ENCODE assay signal across 25 cellular contexts in genomic region chr16:3662601-3663000, GRCh38. TPM values are rescaled to one million over a fixed set of nuclear protein-coding genes. Genes with fewer than 3 reads are reported as not detected.
DNase-seq lines count a peak whose midpoint lies in the region; ATAC-seq, FAIRE-seq and TF ChIP-seq lines count a peak whose summit lies in the region.
"Had no signal": no experiment of that assay in that cellular context is flagged by ENCODE, and none has a peak within 500 bp of the region (broad histone marks: within the 10 kb centered on the region; RNA-seq: fewer than 3 reads in every experiment).

No MANE protein-coding gene starts in this region.

- no peak for TF ChIP-seq POLR2A in K562 (conservative IDR thresholded peaks at IDR 0.05)

- no peak overlapping the region for H3K4me2 ChIP-seq in K562 (ENCODE audit: insufficient read depth, low read length)
- no peak overlapping the region for H3K4me2 ChIP-seq in neuronal stem cell (ENCODE audit: insufficient read depth, low read length, poor library complexity, severe bottlenecking)

- intact Hi-C loops in activated CD4-positive, alpha-beta memory T cell treated with anti-CD3 and anti-CD28 coated beads for 36 hours (cut with micrococcal nuclease), result no loop called here
- intact Hi-C loops in K562 (cut with micrococcal nuclease), result no loop called here

- H3K4me1 Mint-ChIP-seq in activated CD4-positive, alpha-beta memory T cell treated with anti-CD3 and anti-CD28 coated beads for 36 hours (ENCODE audit: low read depth), result peaks cover 24% of the 10 kb centered on the region
- H3K4me1 Mint-ChIP-seq in activated CD4-positive, alpha-beta memory T cell treated with anti-CD3 and anti-CD28 coated beads, Interleukin-2, amount 10 ng/mL, durations not matched to agents 7 days and 5 days, result peaks cover 27% of the 10 kb centered on the region
- H3K4me1 Mint-ChIP-seq: CD14-positive monocyte had no signal

- FAIRE-seq in K562 (lab: Jason Lieb, UNC), result no peak
- FAIRE-seq: GM18507 had no signal

- H4K91ac ChIP-seq in neuronal stem cell (ENCODE audit: low read depth, low read length, poor library complexity), result no peak overlapping the region

- H3K9me3 Mint-ChIP-seq in activated CD4-positive, alpha-beta memory T cell treated with anti-CD3 and anti-CD28 coated beads for 36 hours, result no peaks in the 10 kb centered on the region
- no peaks in the 10 kb centered on the region for H3K9me3 Mint-ChIP-seq in activated CD4-positive, alpha-beta memory T cell treated with anti-CD3 and anti-CD28 coated beads, Interleukin-2, amount 10 ng/mL, durations not matched to agents 7 days and 5 days
- H3K9me3 Mint-ChIP-seq: CD8-positive, alpha-beta memory T cell had no signal

- H3K9ac ChIP-seq in K562 (ENCODE audit: insufficient read depth in 1 of 2, low read depth in 2 of 2, low read length in 2 of 2), result peak overlapping the region in 1 of 2 experiments; percentile 67; a peak in 1 of 4 replicates
- no peak overlapping the region for H3K9ac ChIP-seq in neuronal stem cell (ENCODE audit: low read depth, low read length, poor library complexity)

- TF ChIP-seq EP300 in K562 (IDR thresholded peaks at IDR 0.05; ENCODE audit: low read length), result no peak

- TF ChIP-seq CTCF in 22Rv1 (IDR thresholded peaks at IDR 0.05), result no peak
- TF ChIP-seq CTCF in K562 (IDR thresholded peaks at IDR 0.05 in 2 of 3, conservative IDR thresholded peaks at IDR 0.05 in 1 of 3; ENCODE audit: insufficient read depth in 2 of 3, low read depth in 1 of 3, low read length in 3 of 3), result no peak

- WGBS in K562 (ENCODE audit: insufficient coverage, low coverage, missing lambda C conversion rate), result 94% methylated on average over 17 of the region's 17 CpGs
- no CpG with 5 or more reads among the region's 17 CpGs for WGBS in neuronal stem cell (ENCODE audit: extremely low coverage in 2 of 2, insufficient read length in 2 of 2, insufficient replicate concordance in 1 of 2), 2 donors

- no peaks in the 10 kb centered on the region for H4K20me1 ChIP-seq in K562 (replicated peaks; ENCODE audit: control insufficient read depth, insufficient read depth, low read length)

- H3K27me3 ChIP-seq in K562 (ENCODE audit: control insufficient read depth in 2 of 2, insufficient read depth in 2 of 2, low read length in 2 of 2) (no peaks in the 10 kb centered on the region), neuronal stem cell (ENCODE audit: control insufficient read depth in 3 of 3, insufficient read depth in 3 of 3, low read depth in 1 of 3, low read length in 3 of 3) (no peaks in the 10 kb centered on the region)
- H3K27me3 ChIP-seq: BE2C had no signal

- H3K36me3 Mint-ChIP-seq in activated CD4-positive, alpha-beta memory T cell treated with anti-CD3 and anti-CD28 coated beads for 36 hours, result peaks cover 40% of the 10 kb centered on the region
- peaks cover 47% of the 10 kb centered on the region for H3K36me3 Mint-ChIP-seq in activated CD4-positive, alpha-beta memory T cell treated with anti-CD3 and anti-CD28 coated beads, Interleukin-2, amount 10 ng/mL, durations not matched to agents 7 days and 5 days (ENCODE audit: low read depth)

- peak overlapping the region; percentile 6 for H3K27ac Mint-ChIP-seq in activated CD4-positive, alpha-beta memory T cell treated with anti-CD3 and anti-CD28 coated beads for 36 hours
- no peak overlapping the region for H3K27ac Mint-ChIP-seq in activated CD4-positive, alpha-beta memory T cell treated with anti-CD3 and anti-CD28 coated beads, Interleukin-2, amount 10 ng/mL, durations not matched to agents 7 days and 5 days

- H3K27ac ChIP-seq in 22Rv1 (0 out of 2 replicates have a peak overlapping the region, but pooled peaks have one; percentile 1), K562 (ENCODE audit: extremely low read depth, low read depth, low read length) (no peak overlapping the region), neuronal stem cell (replicated peaks; ENCODE audit: low read length) (no peak overlapping the region)
- H3K27ac ChIP-seq: SK-N-MC had no signal

- no peak overlapping the region for H2BK15ac ChIP-seq in neuronal stem cell (ENCODE audit: low read length)

- POLR2A ChIA-PET in activated CD4-positive, alpha-beta memory T cell treated with anti-CD3 and anti-CD28 coated beads for 36 hours (lab: Charles Lee), result interaction anchor here (0.6 to 1.1 kb wide), 2 partner anchors 9 to 548 kb away, joined by 3 to 4 read pairs; no protein-coding TSS in a partner anchor
- POLR2A ChIA-PET in activated CD4-positive, alpha-beta memory T cell treated with anti-CD3 and anti-CD28 coated beads, Interleukin-2, amount 10 ng/mL, durations not matched to agents 7 days and 5 days (lab: Charles Lee), result no interaction called here
- POLR2A ChIA-PET in K562 (lab: Yijun Ruan, JAX), result interaction anchor here (0.5 to 1.2 kb wide), 5 partner anchors 9 to 77 kb away, joined by 3 to 8 read pairs (median 4); no protein-coding TSS in a partner anchor

- BruUV-seq in K562 (replicated peaks; lab: Mats Ljungman, UMichigan), result no TSS peak

- H3K79me2 ChIP-seq in K562 (ENCODE audit: control insufficient read depth, insufficient read depth, low read length), result no peaks in the 10 kb centered on the region

- H3K4me1 ChIP-seq in K562 (replicated peaks in 1 of 2; ENCODE audit: control insufficient read depth in 2 of 2, insufficient read depth in 2 of 2, low read length in 2 of 2) (peaks cover 0 to 5% of the 10 kb centered on the region in 2 experiments; a peak in 2 of 5 replicates), neuronal stem cell (ENCODE audit: control insufficient read depth in 2 of 2, insufficient read depth in 1 of 2, low read depth in 1 of 2, low read length in 2 of 2) (no peaks in the 10 kb centered on the region)
- H3K4me1 ChIP-seq: BE2C had no signal

- H3K4me3 Mint-ChIP-seq in activated CD4-positive, alpha-beta memory T cell treated with anti-CD3 and anti-CD28 coated beads for 36 hours, result no peak overlapping the region
- no peak overlapping the region for H3K4me3 Mint-ChIP-seq in activated CD4-positive, alpha-beta memory T cell treated with anti-CD3 and anti-CD28 coated beads, Interleukin-2, amount 10 ng/mL, durations not matched to agents 7 days and 5 days
- H3K4me3 Mint-ChIP-seq: CD14-positive monocyte; CD8-positive, alpha-beta memory T cell had no signal

- no peak for TF ChIP-seq RAD21 in K562 (CRISPR knock-in tag; conservative IDR thresholded peaks at IDR 0.05 in 1 of 2, IDR thresholded peaks at IDR 0.05 in 1 of 2)

- H2BK5ac ChIP-seq in neuronal stem cell (ENCODE audit: low read length), result peak overlapping the region; percentile 1

- no peak overlapping the region for H3K4me3 ChIP-seq in K562
- H3K4me3 ChIP-seq in neuronal stem cell (ENCODE audit: low read length in 2 of 2), result no peak overlapping the region
- H3K4me3 ChIP-seq: SK-N-MC had no signal

- peaks cover 3% of the 10 kb centered on the region for H3K79me1 ChIP-seq in neuronal stem cell (ENCODE audit: low read depth, low read length)

- H3K23ac ChIP-seq in neuronal stem cell (ENCODE audit: low read depth, low read length, poor library complexity), result peak overlapping the region; percentile 65

- ATAC-seq in K562, result no peak

- H4K8ac ChIP-seq in neuronal stem cell (ENCODE audit: low read depth, low read length), result no peak overlapping the region

- no peak overlapping the region for H2BK12ac ChIP-seq in neuronal stem cell (ENCODE audit: low read length)

- H3K9me3 ChIP-seq in K562 (replicated peaks; ENCODE audit: control insufficient read depth, insufficient read depth, low read depth, low read length) (no peaks in the 10 kb centered on the region), neuronal stem cell (replicated peaks in 1 of 2; ENCODE audit: control insufficient read depth in 2 of 2, insufficient read depth in 1 of 2, low read depth in 1 of 2, low read length in 2 of 2) (no peaks in the 10 kb centered on the region)
- H3K9me3 ChIP-seq: BE2C had no signal

- DNase-seq in activated CD4-positive, alpha-beta memory T cell treated with anti-CD3 and anti-CD28 coated beads for 36 hours, result no peak
- DNase-seq in activated CD4-positive, alpha-beta memory T cell treated with anti-CD3 and anti-CD28 coated beads, Interleukin-2, amount 10 ng/mL, durations not matched to agents 7 days and 5 days, result no peak
- DNase-seq in K562 (ENCODE audit: extremely low read depth in 1 of 4, low spot score in 3 of 4) (no peak), neuronal stem cell (ENCODE audit: low spot score) (no peak), COLO668 (lab: John Stamatoyannopoulos, UW; ENCODE audit: unreplicated experiment) (no peak), SIG-M5 treated with dmso at 0.1 percent for 504 hours (lab: John Stamatoyannopoulos, UW; ENCODE audit: unreplicated experiment) (no peak)
- DNase-seq: 8988T; ACHN; BE2C; Calu3; CD8-positive, alpha-beta memory T cell; DMS153; DND-41; H7; KG1; MM.1S; NCI-H2029 treated with DMSO at 0.1 percent for 48 hours; NCI-H2227 treated with DMSO at 0.1 percent for 48 hours; NCI-H526 treated with DMSO at 0.1 percent for 48 hours; RPMI8226; SHP77 treated with DMSO at 0.1 percent for 48 hours had no signal

- H3K27me3 Mint-ChIP-seq in activated CD4-positive, alpha-beta memory T cell treated with anti-CD3 and anti-CD28 coated beads for 36 hours, result no peaks in the 10 kb centered on the region
- no peaks in the 10 kb centered on the region for H3K27me3 Mint-ChIP-seq in activated CD4-positive, alpha-beta memory T cell treated with anti-CD3 and anti-CD28 coated beads, Interleukin-2, amount 10 ng/mL, durations not matched to agents 7 days and 5 days
- H3K27me3 Mint-ChIP-seq: CD8-positive, alpha-beta memory T cell had no signal

- H3K18ac ChIP-seq in neuronal stem cell (ENCODE audit: low read length), result no peak overlapping the region

- no peak overlapping the region for H2AK5ac ChIP-seq in neuronal stem cell (ENCODE audit: low read depth, low read length)

- in situ Hi-C loops in K562 (cut with MboI), result no loop called here

- CTCF ChIA-PET in activated CD4-positive, alpha-beta memory T cell treated with anti-CD3 and anti-CD28 coated beads for 36 hours (lab: Charles Lee), result no interaction called here
- CTCF ChIA-PET in activated CD4-positive, alpha-beta memory T cell treated with anti-CD3 and anti-CD28 coated beads, Interleukin-2, amount 10 ng/mL, durations not matched to agents 7 days and 5 days (lab: Charles Lee), result no interaction called here
- CTCF ChIA-PET in K562 (lab: Yijun Ruan, JAX; ENCODE audit: low intra/inter-chr PET ratio), result no interaction called here

- H2BK120ac ChIP-seq in neuronal stem cell (ENCODE audit: low read depth, low read length), result no peak overlapping the region

- H3K36me3 ChIP-seq in K562 (ENCODE audit: control insufficient read depth, insufficient read depth, low read length), result peaks cover 96% of the 10 kb centered on the region; the same call in 2 of the 3 replicates
- H3K36me3 ChIP-seq in neuronal stem cell (replicated peaks in 1 of 2; ENCODE audit: control insufficient read depth in 2 of 2, insufficient read depth in 2 of 2, low read length in 2 of 2), result peaks cover 54 to 96% of the 10 kb centered on the region in 2 donors

- no peaks in the 10 kb centered on the region for H3K9me1 ChIP-seq in K562 (ENCODE audit: control insufficient read depth, insufficient read depth, low read length)

- H3K14ac ChIP-seq in neuronal stem cell (ENCODE audit: low read length), result peak overlapping the region; percentile 56

- H2AFZ ChIP-seq in K562 (ENCODE audit: low read depth, low read length) (no peak overlapping the region), neuronal stem cell (ENCODE audit: low read length) (no peak overlapping the region)

- no peak overlapping the region for H3K4ac ChIP-seq in neuronal stem cell (ENCODE audit: low read length)

RNA-seq across cellular contexts. Expression of gene DNASE1, which starts 8.1 kb away (rescaled TPM):
- total RNA-seq in activated CD4-positive, alpha-beta memory T cell treated with anti-CD3 and anti-CD28 coated beads for 36 hours, result 10 to 100 TPM; 11.4 to 14.3 TPM
- total RNA-seq in activated CD4-positive, alpha-beta memory T cell treated with anti-CD3 and anti-CD28 coated beads, Interleukin-2, amount 10 ng/mL, durations not matched to agents 7 days and 5 days, result 10 to 100 TPM; 32.8 to 35.8 TPM
- total RNA-seq in K562 (2011; cell fraction: chromatin; rRNA removed; ENCODE audit: low replicate concordance), result 38.8 and 64.6 TPM in 2 replicates
- 36.6 and 45.7 TPM in 2 replicates for total RNA-seq in K562 (2011; cell fraction: nucleolus; rRNA removed)
- total RNA-seq in K562 (2011; cell fraction: nucleoplasm; rRNA removed), result 34.1 and 38.1 TPM in 2 replicates
- total RNA-seq in K562 (2014; rRNA removed) (5.9 and 7.2 TPM in 2 replicates), K562 (2014; rRNA removed; fragmentation: Illumina TruSeq; extraction: Trizol) (3.3 and 3.8 TPM in 2 replicates), K562 (2015; rRNA removed; fragmentation: Illumina TruSeq; extraction: Trizol) (5.6 and 5.9 TPM in 2 replicates), K562 (2021) (5.5 and 7.0 TPM in 2 replicates)
- polyA plus RNA-seq in K562 (2011; rRNA removed) (10.1 and 10.3 TPM in 2 replicates), K562 (2014; fragmentation: Illumina TruSeq; extraction: Trizol) (6.8 and 7.6 TPM in 2 replicates), K562 (2014; fragmentation: Nextera tagmentation; extraction: Ambion mirVana) (under 1 TPM; 0.53 to 0.84 TPM), K562 (2014; rRNA removed) (7.2 and 9.4 TPM in 2 replicates)
- polyA plus RNA-seq in K562 (2011; cell fraction: cytosol; rRNA removed), result 12.0 and 18.4 TPM in 2 replicates
- polyA plus RNA-seq in K562 (2011; cell fraction: nucleus; rRNA removed), result 18.7 and 38.3 TPM in 2 replicates
- 11.9 and 26.5 TPM in 2 replicates for polyA plus RNA-seq in K562 (2012)
- 13.1 and 18.6 TPM in 2 replicates for polyA minus RNA-seq in K562 (2011; rRNA and poly(A)+ RNA removed)
- 7.3 and 9.2 TPM in 2 replicates for polyA minus RNA-seq in K562 (2011; cell fraction: cytosol; rRNA and poly(A)+ RNA removed)
- 12.4 and 12.6 TPM in 2 replicates for polyA minus RNA-seq in K562 (2011; cell fraction: nucleus; rRNA and poly(A)+ RNA removed)
- 13.3 TPM for polyA plus RNA-seq in neuronal stem cell (2013, experiment 1 of 2)
- polyA plus RNA-seq in neuronal stem cell (2013, experiment 2 of 2), result 13.3 TPM

RNA-seq across cellular contexts. Expression of gene SLX4, which starts 51.2 kb away (rescaled TPM):
- total RNA-seq in activated CD4-positive, alpha-beta memory T cell treated with anti-CD3 and anti-CD28 coated beads for 36 hours, result 10 to 100 TPM; 13.4 to 15.3 TPM
- 10 to 100 TPM; 14.3 to 14.9 TPM for total RNA-seq in activated CD4-positive, alpha-beta memory T cell treated with anti-CD3 and anti-CD28 coated beads, Interleukin-2, amount 10 ng/mL, durations not matched to agents 7 days and 5 days
- 42.3 and 52.6 TPM in 2 replicates for total RNA-seq in K562 (2011; cell fraction: chromatin; rRNA removed; ENCODE audit: low replicate concordance)
- 26.5 and 28.5 TPM in 2 replicates for total RNA-seq in K562 (2011; cell fraction: nucleolus; rRNA removed)
- total RNA-seq in K562 (2011; cell fraction: nucleoplasm; rRNA removed), result 31.7 and 33.4 TPM in 2 replicates
- total RNA-seq in K562 (2014; rRNA removed) (3.8 and 4.1 TPM in 2 replicates), K562 (2014; rRNA removed; fragmentation: Illumina TruSeq; extraction: Trizol) (3.2 and 3.5 TPM in 2 replicates), K562 (2015; rRNA removed; fragmentation: Illumina TruSeq; extraction: Trizol) (3.7 and 4.2 TPM in 2 replicates), K562 (2021) (6.7 and 7.9 TPM in 2 replicates)
- polyA plus RNA-seq in K562 (2011; rRNA removed) (2.7 and 3.0 TPM in 2 replicates), K562 (2014; fragmentation: Illumina TruSeq; extraction: Trizol) (4.8 and 6.1 TPM in 2 replicates), K562 (2014; fragmentation: Nextera tagmentation; extraction: Ambion mirVana) (under 1 TPM; 0.29 to 0.45 TPM), K562 (2014; rRNA removed) (4.0 and 4.3 TPM in 2 replicates)
- polyA plus RNA-seq in K562 (2011; cell fraction: cytosol; rRNA removed), result 1.8 and 2.5 TPM in 2 replicates
- polyA plus RNA-seq in K562 (2011; cell fraction: nucleus; rRNA removed), result 7.4 and 14.9 TPM in 2 replicates
- 3.5 and 3.9 TPM in 2 replicates for polyA plus RNA-seq in K562 (2012)
- 6.1 and 6.6 TPM in 2 replicates for polyA minus RNA-seq in K562 (2011; rRNA and poly(A)+ RNA removed)
- 3.5 and 4.3 TPM in 2 replicates for polyA minus RNA-seq in K562 (2011; cell fraction: cytosol; rRNA and poly(A)+ RNA removed)
- 5.8 and 8.0 TPM in 2 replicates for polyA minus RNA-seq in K562 (2011; cell fraction: nucleus; rRNA and poly(A)+ RNA removed)
- polyA plus RNA-seq in neuronal stem cell (2013, experiment 1 of 2), result 5.9 TPM
- 5.9 TPM for polyA plus RNA-seq in neuronal stem cell (2013, experiment 2 of 2)

RNA-seq across cellular contexts. Expression of gene TRAP1, which starts 54.7 kb away (rescaled TPM):
- total RNA-seq in activated CD4-positive, alpha-beta memory T cell treated with anti-CD3 and anti-CD28 coated beads for 36 hours, result 100 to 1,000 TPM; 277 to 282 TPM
- 10 to 100 TPM; 81.0 to 87.6 TPM for total RNA-seq in activated CD4-positive, alpha-beta memory T cell treated with anti-CD3 and anti-CD28 coated beads, Interleukin-2, amount 10 ng/mL, durations not matched to agents 7 days and 5 days
- total RNA-seq in K562 (2011; cell fraction: chromatin; rRNA removed; ENCODE audit: low replicate concordance), result 286 and 689 TPM in 2 replicates
- total RNA-seq in K562 (2011; cell fraction: nucleolus; rRNA removed), result 343 and 356 TPM in 2 replicates
- 330 and 334 TPM in 2 replicates for total RNA-seq in K562 (2011; cell fraction: nucleoplasm; rRNA removed)
- total RNA-seq in K562 (2014; rRNA removed) (436 and 520 TPM in 2 replicates), K562 (2014; rRNA removed; fragmentation: Illumina TruSeq; extraction: Trizol) (124 and 126 TPM in 2 replicates), K562 (2015; rRNA removed; fragmentation: Illumina TruSeq; extraction: Trizol) (174 and 185 TPM in 2 replicates), K562 (2021) (405 and 408 TPM in 2 replicates)
- polyA plus RNA-seq in K562 (2011; rRNA removed) (317 and 437 TPM in 2 replicates), K562 (2014; fragmentation: Illumina TruSeq; extraction: Trizol) (352 and 398 TPM in 2 replicates), K562 (2014; fragmentation: Nextera tagmentation; extraction: Ambion mirVana) (10 to 100 TPM; 19.1 to 50.8 TPM), K562 (2014; rRNA removed) (292 and 301 TPM in 2 replicates)
- 306 and 538 TPM in 2 replicates for polyA plus RNA-seq in K562 (2011; cell fraction: cytosol; rRNA removed)
- polyA plus RNA-seq in K562 (2011; cell fraction: nucleus; rRNA removed), result 577 and 840 TPM in 2 replicates
- polyA plus RNA-seq in K562 (2012), result 242 and 372 TPM in 2 replicates
- polyA minus RNA-seq in K562 (2011; rRNA and poly(A)+ RNA removed), result 328 and 373 TPM in 2 replicates
- 209 and 257 TPM in 2 replicates for polyA minus RNA-seq in K562 (2011; cell fraction: cytosol; rRNA and poly(A)+ RNA removed)
- polyA minus RNA-seq in K562 (2011; cell fraction: nucleus; rRNA and poly(A)+ RNA removed), result 127 and 130 TPM in 2 replicates
- 156 TPM for polyA plus RNA-seq in neuronal stem cell (2013, experiment 1 of 2)
- 144 TPM for polyA plus RNA-seq in neuronal stem cell (2013, experiment 2 of 2)
